2 cellular contexts compared by ENCODE assay signal in the genomic region with DNA sequence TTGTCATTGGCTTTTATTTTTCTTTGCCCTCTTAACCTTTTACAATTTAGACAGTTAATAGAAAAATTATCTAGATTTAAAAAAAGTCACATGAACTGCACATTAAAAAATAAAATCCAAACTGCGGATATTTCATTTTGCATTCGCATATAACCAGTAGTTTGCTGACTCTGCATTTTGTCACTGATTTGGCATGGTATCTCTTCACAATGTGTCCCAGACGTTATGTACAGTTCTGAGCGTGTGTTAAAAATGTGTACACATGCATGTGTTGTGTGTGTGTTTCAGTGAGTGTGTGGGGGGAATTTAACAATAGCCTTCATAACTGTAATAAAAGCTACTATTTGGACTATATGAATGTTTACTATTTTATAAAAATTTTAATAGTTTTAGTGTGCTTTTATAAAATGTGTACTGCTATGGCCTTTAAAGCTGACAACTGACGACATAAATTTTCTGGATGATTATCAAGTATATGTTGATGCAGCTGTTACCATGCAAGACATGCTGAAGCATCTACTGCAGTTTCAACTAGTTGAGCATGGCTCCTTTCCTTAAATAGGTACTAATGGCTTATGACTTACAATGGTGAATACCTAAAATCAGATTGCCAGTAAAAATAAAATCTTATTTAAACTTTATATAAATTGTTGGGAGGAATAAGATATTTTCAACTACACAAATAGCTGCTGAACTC.
TF ChIP-seq lines count a peak whose summit lies in the region.

No MANE protein-coding gene starts in this region.

TF ChIP-seq in HepG2, 621 proteins besides CTCF, POLR2A, EP300 and RAD21:
- TF ChIP-seq MAFK (conservative IDR thresholded peaks at IDR 0.05 in 1 of 2, IDR thresholded peaks at IDR 0.05 in 1 of 2; ENCODE audit: low read length in 2 of 2) (peak; percentile 97 to 99), MAFF (IDR thresholded peaks at IDR 0.05; ENCODE audit: low read depth, low read length) (peak; percentile 98), PRDM15 (CRISPR knock-in tag; IDR thresholded peaks at IDR 0.05) (no peak)

TF ChIP-seq in H1, 55 proteins besides CTCF, POLR2A, EP300 and RAD21:
- TF ChIP-seq ZNF274 (IDR thresholded peaks at IDR 0.05; ENCODE audit: borderline replicate concordance, extremely low read depth, low read length) (no peak), MAFK (IDR thresholded peaks at IDR 0.05; ENCODE audit: low read depth, low read length) (peak; percentile 77)
